Comparison of ENCODE assay signal across 23 cellular contexts in genomic region chr3:107224001-107224596, GRCh38.
"Had no signal": no experiment of that assay in that cellular context is flagged by ENCODE, and none has a peak within 500 bp of the region (broad histone marks: within the 10 kb centered on the region; RNA-seq: fewer than 3 reads in every experiment).

No MANE protein-coding gene starts in this region.

- H3K27ac ChIP-seq: ascending aorta, body of pancreas, KMS-11, Peyer's patch, RWPE1, VCaP had no signal

- DNase-seq: activated CD4-positive, alpha-beta memory T cell treated with anti-CD3 and anti-CD28 coated beads for 36 hours; activated CD4-positive, alpha-beta T cell treated with anti-CD3 and anti-CD28 coated beads, Interleukin-2, amount 10 ng/mL, durations not matched to agents 7 days and 5 days; activated CD4-positive, CD25-positive, alpha-beta regulatory T cell; activated CD8-positive, alpha-beta memory T cell treated with anti-CD3 and anti-CD28 coated beads for 24 hours; activated effector memory CD4-positive, alpha-beta T cell treated with anti-CD3 and anti-CD28 coated beads, Interleukin-2, amount 50 U/mL, for 16 hours; activated naive CD4-positive, alpha-beta T cell treated with Interleukin-2 at 50 U/mL for 16 hours; activated naive CD8-positive, alpha-beta T cell treated with anti-CD3 and anti-CD28 coated beads, Interleukin-2, amount 50 U/mL, for 24 hours; activated T-cell treated with anti-CD3 and anti-CD28 coated beads, Interleukin-2, amount 50 U/mL, for 4 hours; amniotic stem cell; body of pancreas; MM.1S; NCI-H1930; NCI-H2171; NCI-H226; NCI-H526 treated with DMSO at 0.1 percent for 48 hours; Peyer's patch; SHP77; T-cell had no signal

- H3K4me1 ChIP-seq: ascending aorta, body of pancreas, Peyer's patch had no signal

- ATAC-seq: activated naive CD4-positive, alpha-beta T cell treated with anti-CD3 and anti-CD28 coated beads, Interleukin-2, amount 50 U/mL, for 72 hours; activated naive CD8-positive, alpha-beta T cell treated with anti-CD3 and anti-CD28 coated beads, Interleukin-2, amount 50 U/mL, for 24 hours; activated T-cell treated with anti-CD3 and anti-CD28 coated beads, Interleukin-2, amount 50 U/mL, for 4 hours; body of pancreas; T-cell had no signal

- H3K9me3 ChIP-seq: ascending aorta, body of pancreas, Peyer's patch had no signal

- H3K4me2 ChIP-seq: KMS-11 had no signal

- H3K4me3 ChIP-seq: ascending aorta, body of pancreas, Peyer's patch had no signal

- H3K9ac ChIP-seq: KMS-11 had no signal

- H3K27me3 ChIP-seq: ascending aorta, body of pancreas, Peyer's patch had no signal

- H3K36me3 ChIP-seq: ascending aorta, Peyer's patch had no signal
